ENCODE assay signal across 1 cellular context in genomic region chr22:44879301-44879680, GRCh38.
TF ChIP-seq lines count a peak whose summit lies in the region.

No MANE protein-coding gene starts in this region.

TF ChIP-seq in HepG2, 621 proteins besides CTCF, POLR2A, EP300 and RAD21 (continued from another document):
- TF ChIP-seq ZHX2 (IDR thresholded peaks at IDR 0.05; ENCODE audit: low read depth) (no peak), ZHX2 (CRISPR knock-in tag; IDR thresholded peaks at IDR 0.05; ENCODE audit: borderline replicate concordance) (no peak), REXO4 (CRISPR knock-in tag; IDR thresholded peaks at IDR 0.05; ENCODE audit: borderline replicate concordance) (no peak), RARA (CRISPR knock-in tag; IDR thresholded peaks at IDR 0.05) (no peak), DRAP1 (CRISPR knock-in tag; IDR thresholded peaks at IDR 0.05) (no peak), MYC (CRISPR knock-in tag; IDR thresholded peaks at IDR 0.05; ENCODE audit: borderline replicate concordance) (no peak), ZNF382 (CRISPR knock-in tag; IDR thresholded peaks at IDR 0.05; ENCODE audit: borderline replicate concordance) (no peak), MIXL1 (CRISPR knock-in tag; IDR thresholded peaks at IDR 0.05) (no peak), TBX2 (CRISPR knock-in tag; IDR thresholded peaks at IDR 0.05; ENCODE audit: borderline replicate concordance) (no peak), ZNF672 (CRISPR knock-in tag; IDR thresholded peaks at IDR 0.05) (no peak), ZNF138 (CRISPR knock-in tag; IDR thresholded peaks at IDR 0.05; ENCODE audit: low read depth) (no peak), ZBTB40 (IDR thresholded peaks at IDR 0.05) (no peak), ZBTB40 (CRISPR knock-in tag; IDR thresholded peaks at IDR 0.05) (no peak)
